Comparison of ENCODE assay signal across 1 cellular context in the genomic region with DNA sequence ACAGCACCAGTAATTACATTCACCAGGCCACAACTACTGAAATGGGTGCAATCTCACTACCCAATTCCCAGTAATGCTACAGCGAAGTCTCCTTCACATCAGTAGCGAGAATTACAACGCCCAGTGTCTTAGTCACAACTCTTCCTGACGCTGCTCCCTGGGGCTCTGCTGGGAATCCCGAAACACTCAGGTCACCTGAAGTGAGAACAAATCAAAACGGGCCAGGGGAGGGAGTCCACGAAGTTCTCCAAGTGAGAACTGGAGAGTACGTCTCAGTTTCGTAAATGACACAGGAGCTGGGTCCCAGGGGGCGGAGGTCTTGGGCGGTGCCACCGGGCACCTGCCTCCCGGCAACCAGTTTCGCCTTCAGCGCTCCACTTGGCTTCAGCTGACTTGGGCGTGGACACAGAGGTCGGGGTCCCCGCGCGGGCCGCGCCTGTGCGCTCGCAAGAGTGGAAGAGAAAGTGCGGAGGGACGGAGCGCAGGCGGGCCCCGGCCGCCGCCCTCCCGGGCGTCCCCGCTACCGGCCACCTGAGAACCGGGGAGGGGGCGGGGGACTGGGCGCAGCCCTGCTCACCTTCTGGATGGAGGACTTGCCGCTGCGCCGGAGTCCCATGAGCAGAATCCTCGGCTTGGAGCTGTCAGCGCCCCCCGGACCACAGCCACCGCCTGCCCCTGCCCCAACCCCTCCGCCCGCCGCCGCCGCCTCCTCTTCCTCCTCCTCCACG.
TF ChIP-seq lines count a peak whose summit lies in the region.

No MANE protein-coding gene starts in this region.

TF ChIP-seq in K562, 482 proteins besides CTCF, POLR2A, EP300 and RAD21 (continued from another document):
- TF ChIP-seq ZNF740 (CRISPR knock-in tag; IDR thresholded peaks at IDR 0.05) (no peak), ZNF740 (tag; IDR thresholded peaks at IDR 0.05) (no peak), RBBP5 (IDR thresholded peaks at IDR 0.05; ENCODE audit: borderline replicate concordance, insufficient read depth, low read length, poor library complexity, severe bottlenecking) (peak; percentile 77), JUN (IDR thresholded peaks at IDR 0.05; ENCODE audit: borderline replicate concordance, low read depth, low read length) (no peak), JUN (CRISPR knock-in tag; IDR thresholded peaks at IDR 0.05; ENCODE audit: borderline replicate concordance) (peak; percentile 29; the same call in 1 of the 2 replicates), MLLT1 (IDR thresholded peaks at IDR 0.05) (no peak), PCBP1 (IDR thresholded peaks at IDR 0.05; ENCODE audit: low read depth, low read length, poor library complexity, severe bottlenecking) (peak; percentile 3), PTBP1 (IDR thresholded peaks at IDR 0.05; ENCODE audit: low read depth, low read length) (no peak), NEUROD1 (IDR thresholded peaks at IDR 0.05; ENCODE audit: borderline replicate concordance, low read depth, low read length, partially characterized antibody) (peak; percentile 20), HNRNPLL (IDR thresholded peaks at IDR 0.05; ENCODE audit: low read depth, low read length, poor library complexity, severe bottlenecking) (peak; percentile 40), FOXA3 (CRISPR knock-in tag; conservative IDR thresholded peaks at IDR 0.05 in 1 of 2, IDR thresholded peaks at IDR 0.05 in 1 of 2) (peak in 1 of 2 experiments; percentile 26; a peak in 1 of 4 replicates), KLF13 (tag; IDR thresholded peaks at IDR 0.05; ENCODE audit: borderline replicate concordance, low read depth) (peak; percentile 35; the same call in 1 of the 2 replicates), GTF2E2 (tag; IDR thresholded peaks at IDR 0.05) (no peak), ARID4B (CRISPR knock-in tag; IDR thresholded peaks at IDR 0.05) (peak; percentile 60; the same call in 1 of the 2 replicates), ZBTB9 (CRISPR knock-in tag; IDR thresholded peaks at IDR 0.05) (0 out of 2 replicates have a peak, but pooled peaks have one; percentile 21), ZNF584 (CRISPR knock-in tag; IDR thresholded peaks at IDR 0.05; ENCODE audit: low read depth) (no peak), RB1 (IDR thresholded peaks at IDR 0.05; ENCODE audit: low read depth) (no peak), ZNF586 (CRISPR knock-in tag; conservative IDR thresholded peaks at IDR 0.05) (no peak), RUNX1 (IDR thresholded peaks at IDR 0.05; ENCODE audit: low read depth) (0 out of 2 replicates have a peak, but pooled peaks have one; percentile 55), BHLHE40 (IDR thresholded peaks at IDR 0.05; ENCODE audit: low read length) (peak; percentile 29; the same call in 1 of the 2 replicates)
- TF ChIP-seq, protein P1, sequence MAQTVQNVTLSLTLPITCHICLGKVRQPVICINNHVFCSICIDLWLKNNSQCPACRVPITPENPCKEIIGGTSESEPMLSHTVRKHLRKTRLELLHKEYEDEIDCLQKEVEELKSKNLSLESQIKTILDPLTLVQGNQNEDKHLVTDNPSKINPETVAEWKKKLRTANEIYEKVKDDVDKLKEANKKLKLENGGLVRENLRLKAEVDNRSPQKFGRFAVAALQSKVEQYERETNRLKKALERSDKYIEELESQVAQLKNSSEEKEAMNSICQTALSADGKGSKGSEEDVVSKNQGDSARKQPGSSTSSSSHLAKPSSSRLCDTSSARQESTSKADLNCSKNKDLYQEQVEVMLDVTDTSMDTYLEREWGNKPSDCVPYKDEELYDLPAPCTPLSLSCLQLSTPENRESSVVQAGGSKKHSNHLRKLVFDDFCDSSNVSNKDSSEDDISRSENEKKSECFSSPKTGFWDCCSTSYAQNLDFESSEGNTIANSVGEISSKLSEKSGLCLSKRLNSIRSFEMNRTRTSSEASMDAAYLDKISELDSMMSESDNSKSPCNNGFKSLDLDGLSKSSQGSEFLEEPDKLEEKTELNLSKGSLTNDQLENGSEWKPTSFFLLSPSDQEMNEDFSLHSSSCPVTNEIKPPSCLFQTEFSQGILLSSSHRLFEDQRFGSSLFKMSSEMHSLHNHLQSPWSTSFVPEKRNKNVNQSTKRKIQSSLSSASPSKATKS (CRISPR knock-in tag; IDR thresholded peaks at IDR 0.05): no peak
- TF ChIP-seq, protein P2, sequence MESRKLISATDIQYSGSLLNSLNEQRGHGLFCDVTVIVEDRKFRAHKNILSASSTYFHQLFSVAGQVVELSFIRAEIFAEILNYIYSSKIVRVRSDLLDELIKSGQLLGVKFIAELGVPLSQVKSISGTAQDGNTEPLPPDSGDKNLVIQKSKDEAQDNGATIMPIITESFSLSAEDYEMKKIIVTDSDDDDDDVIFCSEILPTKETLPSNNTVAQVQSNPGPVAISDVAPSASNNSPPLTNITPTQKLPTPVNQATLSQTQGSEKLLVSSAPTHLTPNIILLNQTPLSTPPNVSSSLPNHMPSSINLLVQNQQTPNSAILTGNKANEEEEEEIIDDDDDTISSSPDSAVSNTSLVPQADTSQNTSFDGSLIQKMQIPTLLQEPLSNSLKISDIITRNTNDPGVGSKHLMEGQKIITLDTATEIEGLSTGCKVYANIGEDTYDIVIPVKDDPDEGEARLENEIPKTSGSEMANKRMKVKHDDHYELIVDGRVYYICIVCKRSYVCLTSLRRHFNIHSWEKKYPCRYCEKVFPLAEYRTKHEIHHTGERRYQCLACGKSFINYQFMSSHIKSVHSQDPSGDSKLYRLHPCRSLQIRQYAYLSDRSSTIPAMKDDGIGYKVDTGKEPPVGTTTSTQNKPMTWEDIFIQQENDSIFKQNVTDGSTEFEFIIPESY (CRISPR knock-in tag; IDR thresholded peaks at IDR 0.05): no peak
- TF ChIP-seq, protein P3, sequence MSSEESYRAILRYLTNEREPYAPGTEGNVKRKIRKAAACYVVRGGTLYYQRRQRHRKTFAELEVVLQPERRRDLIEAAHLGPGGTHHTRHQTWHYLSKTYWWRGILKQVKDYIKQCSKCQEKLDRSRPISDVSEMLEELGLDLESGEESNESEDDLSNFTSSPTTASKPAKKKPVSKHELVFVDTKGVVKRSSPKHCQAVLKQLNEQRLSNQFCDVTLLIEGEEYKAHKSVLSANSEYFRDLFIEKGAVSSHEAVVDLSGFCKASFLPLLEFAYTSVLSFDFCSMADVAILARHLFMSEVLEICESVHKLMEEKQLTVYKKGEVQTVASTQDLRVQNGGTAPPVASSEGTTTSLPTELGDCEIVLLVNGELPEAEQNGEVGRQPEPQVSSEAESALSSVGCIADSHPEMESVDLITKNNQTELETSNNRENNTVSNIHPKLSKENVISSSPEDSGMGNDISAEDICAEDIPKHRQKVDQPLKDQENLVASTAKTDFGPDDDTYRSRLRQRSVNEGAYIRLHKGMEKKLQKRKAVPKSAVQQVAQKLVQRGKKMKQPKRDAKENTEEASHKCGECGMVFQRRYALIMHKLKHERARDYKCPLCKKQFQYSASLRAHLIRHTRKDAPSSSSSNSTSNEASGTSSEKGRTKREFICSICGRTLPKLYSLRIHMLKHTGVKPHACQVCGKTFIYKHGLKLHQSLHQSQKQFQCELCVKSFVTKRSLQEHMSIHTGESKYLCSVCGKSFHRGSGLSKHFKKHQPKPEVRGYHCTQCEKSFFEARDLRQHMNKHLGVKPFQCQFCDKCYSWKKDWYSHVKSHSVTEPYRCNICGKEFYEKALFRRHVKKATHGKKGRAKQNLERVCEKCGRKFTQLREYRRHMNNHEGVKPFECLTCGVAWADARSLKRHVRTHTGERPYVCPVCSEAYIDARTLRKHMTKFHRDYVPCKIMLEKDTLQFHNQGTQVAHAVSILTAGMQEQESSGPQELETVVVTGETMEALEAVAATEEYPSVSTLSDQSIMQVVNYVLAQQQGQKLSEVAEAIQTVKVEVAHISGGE (CRISPR knock-in tag; IDR thresholded peaks at IDR 0.05): peak in 1 of 3 experiments; percentile 11; a peak in 1 of 6 replicates
- TF ChIP-seq, protein P4, sequence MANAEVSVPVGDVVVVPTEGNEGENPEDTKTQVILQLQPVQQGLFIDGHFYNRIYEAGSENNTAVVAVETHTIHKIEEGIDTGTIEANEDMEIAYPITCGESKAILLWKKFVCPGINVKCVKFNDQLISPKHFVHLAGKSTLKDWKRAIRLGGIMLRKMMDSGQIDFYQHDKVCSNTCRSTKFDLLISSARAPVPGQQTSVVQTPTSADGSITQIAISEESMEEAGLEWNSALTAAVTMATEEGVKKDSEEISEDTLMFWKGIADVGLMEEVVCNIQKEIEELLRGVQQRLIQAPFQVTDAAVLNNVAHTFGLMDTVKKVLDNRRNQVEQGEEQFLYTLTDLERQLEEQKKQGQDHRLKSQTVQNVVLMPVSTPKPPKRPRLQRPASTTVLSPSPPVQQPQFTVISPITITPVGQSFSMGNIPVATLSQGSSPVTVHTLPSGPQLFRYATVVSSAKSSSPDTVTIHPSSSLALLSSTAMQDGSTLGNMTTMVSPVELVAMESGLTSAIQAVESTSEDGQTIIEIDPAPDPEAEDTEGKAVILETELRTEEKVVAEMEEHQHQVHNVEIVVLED (CRISPR knock-in tag; IDR thresholded peaks at IDR 0.05): peak; percentile 29; the same call in 1 of the 2 replicates
